In the genomic region with DNA sequence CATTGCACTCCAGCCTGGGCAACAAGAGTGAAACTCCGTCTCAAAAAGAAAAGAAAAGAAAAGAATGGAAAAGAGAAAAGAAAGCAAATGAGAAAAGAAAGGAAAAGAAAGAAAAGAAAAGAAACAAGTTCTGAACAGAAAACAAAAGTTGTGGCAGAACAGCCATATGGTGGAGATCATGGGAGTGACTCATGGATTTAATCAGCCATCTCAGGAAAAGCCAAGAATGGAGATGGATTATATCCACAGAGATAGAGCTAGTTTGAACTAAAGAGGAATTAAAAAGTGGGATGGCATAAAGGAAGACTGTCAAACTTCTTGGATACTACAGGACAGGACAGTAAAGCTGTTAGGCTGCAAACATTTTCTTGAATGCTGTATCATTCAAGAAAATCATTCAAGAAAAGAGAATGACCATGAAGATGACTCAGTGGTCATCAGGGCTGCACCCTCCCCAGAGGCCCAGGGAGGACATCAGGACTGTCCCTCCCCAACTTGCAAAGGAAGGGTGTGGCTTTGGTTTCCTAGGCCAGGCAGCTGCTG, we compare ENCODE assay signal across 15 cellular contexts.
DNase-seq lines count a peak whose midpoint lies in the region; ATAC-seq and TF ChIP-seq lines count a peak whose summit lies in the region.
"Had no signal": no experiment of that assay in that cellular context is flagged by ENCODE, and none has a peak within 500 bp of the region (broad histone marks: within the 10 kb centered on the region; RNA-seq: fewer than 3 reads in every experiment).

No MANE protein-coding gene starts in this region.

- in situ Hi-C loops in GM13977 (cut with MboI; ENCODE audit: low pct_unique_long_range_greater_than_20kb, low sequenced_read_pairs, unreplicated experiment), result no loop called here

- no peak overlapping the region for H3K27ac Mint-ChIP-seq in T-cell
- H3K27ac Mint-ChIP-seq: activated B cell treated with CpG ODN at 0.5 μM for 24 hours, memory B cell had no signal

- H3K9me3 Mint-ChIP-seq in T-cell, result no peaks in the 10 kb centered on the region
- H3K9me3 Mint-ChIP-seq: activated B cell treated with CpG ODN at 0.5 μM for 24 hours; central memory CD8-positive, alpha-beta T cell; memory B cell had no signal

- CTCF ChIA-PET in T-cell (lab: Charles Lee), result no interaction called here

- 70% methylated on average over 1 of the region's 1 CpG for WGBS in esophagus muscularis mucosa

- H3K9me3 ChIP-seq in esophagus muscularis mucosa (no peaks in the 10 kb centered on the region), mucosa of descending colon (no peaks in the 10 kb centered on the region)
- H3K9me3 ChIP-seq: gastrocnemius medialis, tibial nerve had no signal

- no peak for TF ChIP-seq CTCF in esophagus muscularis mucosa (IDR thresholded peaks at IDR 0.05)
- no peak for TF ChIP-seq CTCF in mucosa of descending colon (IDR thresholded peaks at IDR 0.05)
- no peak for TF ChIP-seq CTCF in GM13977 (IDR thresholded peaks at IDR 0.05; ENCODE audit: extremely low read depth, insufficient read depth, missing control alignments)

- H3K4me1 ChIP-seq in esophagus muscularis mucosa (peaks cover 0 to 5% (median 2%) of the 10 kb centered on the region in 4 donors), mucosa of descending colon (ENCODE audit: low read depth) (no peaks in the 10 kb centered on the region)
- H3K4me1 ChIP-seq: gastrocnemius medialis had no signal

- H3K27ac ChIP-seq in esophagus muscularis mucosa (replicated peaks in 1 of 4), result peak overlapping the region; percentile 15 to 41 (median 35)
- H3K27ac ChIP-seq: gastrocnemius medialis, tibial nerve had no signal

- peaks cover 15 to 21% of the 10 kb centered on the region in 2 donors for H3K27me3 Mint-ChIP-seq in T-cell

- no peaks in the 10 kb centered on the region for H3K27me3 ChIP-seq in esophagus muscularis mucosa
- H3K27me3 ChIP-seq: gastrocnemius medialis, tibial nerve had no signal

- H3K36me3 ChIP-seq in esophagus muscularis mucosa (no peaks in the 10 kb centered on the region), mucosa of descending colon (ENCODE audit: low read depth) (no peaks in the 10 kb centered on the region)
- H3K36me3 ChIP-seq: gastrocnemius medialis, tibial nerve had no signal

- TF ChIP-seq POLR2A in esophagus muscularis mucosa (IDR thresholded peaks at IDR 0.05; ENCODE audit: low read depth), result no peak

- DNase-seq in AG08396 (ENCODE audit: low spot score) (peak; percentile 38), NCI-H446 treated with DMSO at 0.1 percent for 48 hours (lab: John Stamatoyannopoulos, UW) (peak; percentile 10), esophagus muscularis mucosa (ENCODE audit: extremely low spot score) (no peak), mucosa of descending colon (no peak), GM13977 (ENCODE audit: low spot score) (no peak), T-cell (no peak)
- DNase-seq: activated B cell treated with CpG ODN at 0.5 μM for 24 hours, NCI-H2081 treated with DMSO at 0.1 percent for 48 hours, retina had no signal

- ATAC-seq in mucosa of descending colon, result peak; percentile 13
- no peak for ATAC-seq in GM21825 (IDR thresholded peaks at IDR 0.05; ENCODE audit: unreplicated experiment)
- no peak for ATAC-seq in T-cell (replicated peaks in 1 of 4)
- no peak for ATAC-seq in HG02642 (IDR thresholded peaks at IDR 0.05; ENCODE audit: poor library complexity, unreplicated experiment)
- ATAC-seq: gastrocnemius medialis had no signal

- POLR2A ChIA-PET in T-cell (lab: Charles Lee), result no interaction called here

- no peaks in the 10 kb centered on the region for H3K4me1 Mint-ChIP-seq in T-cell
- H3K4me1 Mint-ChIP-seq: central memory CD8-positive, alpha-beta T cell had no signal

- intact Hi-C loops in esophagus muscularis mucosa (cut with DNase I), result no loop called here
- intact Hi-C loops in mucosa of descending colon (cut with DNase I, micrococcal nuclease), result no loop called here

- TF ChIP-seq EP300 in esophagus muscularis mucosa (IDR thresholded peaks at IDR 0.05), result no peak

- H3K4me3 ChIP-seq in esophagus muscularis mucosa, result no peak overlapping the region
- H3K4me3 ChIP-seq in mucosa of descending colon, result no peak overlapping the region
- H3K4me3 ChIP-seq: gastrocnemius medialis, tibial nerve had no signal

- H3K36me3 Mint-ChIP-seq in T-cell, result no peaks in the 10 kb centered on the region
- H3K36me3 Mint-ChIP-seq: memory B cell had no signal

- H3K4me3 Mint-ChIP-seq in T-cell, result no peak overlapping the region
- H3K4me3 Mint-ChIP-seq: activated B cell treated with CpG ODN at 0.5 μM for 24 hours; central memory CD8-positive, alpha-beta T cell; memory B cell had no signal

Comparison
In these comparisons a context has a peak if more than half of its experiments do, and no peak if none do; other contexts are left out.
1. DNase-seq: peak in AG08396 (single experiment) and NCI-H446 treated with DMSO at 0.1 percent for 48 hours (single experiment); none in esophagus muscularis mucosa (single experiment), mucosa of descending colon (0 of 3), GM13977 (single experiment) and T-cell (0 of 34).